ENCODE assay signal across 2 cellular contexts in genomic region chr3:167575000-167575399, GRCh38.
TF ChIP-seq lines count a peak whose summit lies in the region.

No MANE protein-coding gene starts in this region.

TF ChIP-seq in H1, 55 proteins besides CTCF, POLR2A, EP300 and RAD21:
- no peak for TF ChIP-seq TCF12 (IDR thresholded peaks at IDR 0.05; ENCODE audit: low read depth, low read length)
- TF ChIP-seq NANOG (IDR thresholded peaks at IDR 0.05; ENCODE audit: insufficient read depth, low read depth, low read length, poor library complexity, severe bottlenecking): no peak
- TF ChIP-seq RBBP5 (IDR thresholded peaks at IDR 0.05; ENCODE audit: borderline replicate concordance, low read depth, low read length): no peak
- TF ChIP-seq MAFK (IDR thresholded peaks at IDR 0.05; ENCODE audit: low read depth, low read length): no peak
- TF ChIP-seq SP1 (IDR thresholded peaks at IDR 0.05; ENCODE audit: low read depth, low read length): no peak
- TF ChIP-seq HDAC2 (IDR thresholded peaks at IDR 0.05; ENCODE audit: borderline replicate concordance in 1 of 2, low read depth in 2 of 2, low read length in 2 of 2): no peak
- TF ChIP-seq TAF7 (optimal IDR thresholded peaks at IDR 0.05; ENCODE audit: borderline replicate concordance, low read depth, low read length): no peak

TF ChIP-seq in neural cell, 6 proteins besides CTCF, POLR2A, EP300 and RAD21 (continued from another document):
- TF ChIP-seq SMC3 (conservative IDR thresholded peaks at IDR 0.05; ENCODE audit: poor library complexity): no peak
- peak; percentile 56 for TF ChIP-seq POLR2AphosphoS5 (IDR thresholded peaks at IDR 0.05)
- no peak for TF ChIP-seq TAF1 (IDR thresholded peaks at IDR 0.05; ENCODE audit: low read depth)
- TF ChIP-seq, protein P1, sequence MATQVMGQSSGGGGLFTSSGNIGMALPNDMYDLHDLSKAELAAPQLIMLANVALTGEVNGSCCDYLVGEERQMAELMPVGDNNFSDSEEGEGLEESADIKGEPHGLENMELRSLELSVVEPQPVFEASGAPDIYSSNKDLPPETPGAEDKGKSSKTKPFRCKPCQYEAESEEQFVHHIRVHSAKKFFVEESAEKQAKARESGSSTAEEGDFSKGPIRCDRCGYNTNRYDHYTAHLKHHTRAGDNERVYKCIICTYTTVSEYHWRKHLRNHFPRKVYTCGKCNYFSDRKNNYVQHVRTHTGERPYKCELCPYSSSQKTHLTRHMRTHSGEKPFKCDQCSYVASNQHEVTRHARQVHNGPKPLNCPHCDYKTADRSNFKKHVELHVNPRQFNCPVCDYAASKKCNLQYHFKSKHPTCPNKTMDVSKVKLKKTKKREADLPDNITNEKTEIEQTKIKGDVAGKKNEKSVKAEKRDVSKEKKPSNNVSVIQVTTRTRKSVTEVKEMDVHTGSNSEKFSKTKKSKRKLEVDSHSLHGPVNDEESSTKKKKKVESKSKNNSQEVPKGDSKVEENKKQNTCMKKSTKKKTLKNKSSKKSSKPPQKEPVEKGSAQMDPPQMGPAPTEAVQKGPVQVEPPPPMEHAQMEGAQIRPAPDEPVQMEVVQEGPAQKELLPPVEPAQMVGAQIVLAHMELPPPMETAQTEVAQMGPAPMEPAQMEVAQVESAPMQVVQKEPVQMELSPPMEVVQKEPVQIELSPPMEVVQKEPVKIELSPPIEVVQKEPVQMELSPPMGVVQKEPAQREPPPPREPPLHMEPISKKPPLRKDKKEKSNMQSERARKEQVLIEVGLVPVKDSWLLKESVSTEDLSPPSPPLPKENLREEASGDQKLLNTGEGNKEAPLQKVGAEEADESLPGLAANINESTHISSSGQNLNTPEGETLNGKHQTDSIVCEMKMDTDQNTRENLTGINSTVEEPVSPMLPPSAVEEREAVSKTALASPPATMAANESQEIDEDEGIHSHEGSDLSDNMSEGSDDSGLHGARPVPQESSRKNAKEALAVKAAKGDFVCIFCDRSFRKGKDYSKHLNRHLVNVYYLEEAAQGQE (IDR thresholded peaks at IDR 0.05; ENCODE audit: borderline replicate concordance): no peak
- no peak for TF ChIP-seq EZH2 (IDR thresholded peaks at IDR 0.05; ENCODE audit: borderline replicate concordance, insufficient read depth, low read length, poor library complexity, severe bottlenecking)
